18 cellular contexts compared by ENCODE assay signal in genomic region chr17:15957608-15958307, GRCh38. TPM values are rescaled to one million over a fixed set of nuclear protein-coding genes. Genes with fewer than 3 reads are reported as not detected.
DNase-seq lines count a peak whose midpoint lies in the region; ATAC-seq and TF ChIP-seq lines count a peak whose summit lies in the region.
"Had no signal": no experiment of that assay in that cellular context is flagged by ENCODE, and none has a peak within 500 bp of the region (broad histone marks: within the 10 kb centered on the region; RNA-seq: fewer than 3 reads in every experiment).

No MANE protein-coding gene starts in this region.

- H2AFZ ChIP-seq in mesenchymal stem cell (ENCODE audit: low read depth, low read length): no peak overlapping the region

- H3K27me3 Mint-ChIP-seq in activated CD4-positive, alpha-beta T cell treated with anti-CD3 and anti-CD28 coated beads, Interleukin-2, amount 10 ng/mL, durations not matched to agents 24 days and 14 days: peaks cover 55% of the 10 kb centered on the region
- H3K27me3 Mint-ChIP-seq in HFFc6 (ENCODE audit: insufficient read depth): peaks cover 5% of the 10 kb centered on the region
- H3K27me3 Mint-ChIP-seq in activated T-helper 17 cell treated with anti-CD3 and anti-CD28 coated beads, Interleukin-2, amount 50 U/mL, for 72 hours: peaks cover 26% of the 10 kb centered on the region
- H3K27me3 Mint-ChIP-seq in naive thymus-derived CD8-positive, alpha-beta T cell: peaks cover 0 to 5% (median 0%) of the 10 kb centered on the region in 5 donors
- H3K27me3 Mint-ChIP-seq: T-cell had no signal

- H3K9me3 ChIP-seq in mesenchymal stem cell (ENCODE audit: control insufficient read depth, low read length): no peaks in the 10 kb centered on the region
- H3K9me3 ChIP-seq: ascending aorta, gastrocnemius medialis, upper lobe of left lung had no signal

- H3K36me3 ChIP-seq in mesenchymal stem cell (ENCODE audit: control insufficient read depth in 1 of 2, insufficient read depth in 2 of 2, low read depth in 1 of 2, low read length in 2 of 2): no peaks in the 10 kb centered on the region
- H3K36me3 ChIP-seq: ascending aorta, gastrocnemius medialis, upper lobe of left lung had no signal

- H3K9me3 Mint-ChIP-seq in activated CD4-positive, alpha-beta T cell treated with anti-CD3 and anti-CD28 coated beads, Interleukin-2, amount 10 ng/mL, durations not matched to agents 24 days and 14 days: no peaks in the 10 kb centered on the region
- no peaks in the 10 kb centered on the region for H3K9me3 Mint-ChIP-seq in HFFc6
- no peaks in the 10 kb centered on the region for H3K9me3 Mint-ChIP-seq in activated T-helper 17 cell treated with anti-CD3 and anti-CD28 coated beads, Interleukin-2, amount 50 U/mL, for 72 hours
- no peaks in the 10 kb centered on the region for H3K9me3 Mint-ChIP-seq in naive thymus-derived CD8-positive, alpha-beta T cell
- H3K9me3 Mint-ChIP-seq: T-cell had no signal

- H3K4ac ChIP-seq in mesenchymal stem cell (ENCODE audit: low read depth in 1 of 2, low read length in 2 of 2): peak overlapping the region in 1 of 2 experiments; percentile 68

- no peaks in the 10 kb centered on the region for H3K27me3 ChIP-seq in mesenchymal stem cell (ENCODE audit: control insufficient read depth in 1 of 2, insufficient read depth in 1 of 2, low read length in 2 of 2)
- H3K27me3 ChIP-seq: ascending aorta, gastrocnemius medialis, upper lobe of left lung had no signal

- no peak overlapping the region for H3K18ac ChIP-seq in mesenchymal stem cell (ENCODE audit: low read depth in 1 of 2, low read length in 2 of 2)

- peaks cover 17% of the 10 kb centered on the region for H3K4me1 ChIP-seq in mesenchymal stem cell (ENCODE audit: control insufficient read depth, insufficient read depth, low read depth, low read length)
- H3K4me1 ChIP-seq: ascending aorta, gastrocnemius medialis had no signal

- no peak overlapping the region for H2BK12ac ChIP-seq in mesenchymal stem cell (ENCODE audit: low read length in 2 of 2)

- no peak overlapping the region for H2BK120ac ChIP-seq in mesenchymal stem cell (ENCODE audit: low read depth, low read length)

- peaks cover 4% of the 10 kb centered on the region for H3K36me3 Mint-ChIP-seq in activated CD4-positive, alpha-beta T cell treated with anti-CD3 and anti-CD28 coated beads, Interleukin-2, amount 10 ng/mL, durations not matched to agents 24 days and 14 days (ENCODE audit: low read depth)
- peaks cover 16% of the 10 kb centered on the region for H3K36me3 Mint-ChIP-seq in HFFc6 (ENCODE audit: low read depth)
- H3K36me3 Mint-ChIP-seq in activated T-helper 17 cell treated with anti-CD3 and anti-CD28 coated beads, Interleukin-2, amount 50 U/mL, for 72 hours (ENCODE audit: low read depth): no peaks in the 10 kb centered on the region
- no peaks in the 10 kb centered on the region for H3K36me3 Mint-ChIP-seq in naive thymus-derived CD8-positive, alpha-beta T cell
- H3K36me3 Mint-ChIP-seq: T-cell had no signal

- 97% methylated on average over 18 of the region's 19 CpGs for WGBS in mesenchymal stem cell

- TF ChIP-seq CTCF in HFFc6 (IDR thresholded peaks at IDR 0.05): no peak

- H2AK5ac ChIP-seq in mesenchymal stem cell (ENCODE audit: low read length, severe bottlenecking): peak overlapping the region; percentile 59

- POLR2A ChIA-PET in naive thymus-derived CD8-positive, alpha-beta T cell (lab: Charles Lee): no interaction called here

- no peaks in the 10 kb centered on the region for H3K79me1 ChIP-seq in mesenchymal stem cell (replicated peaks; ENCODE audit: low read length, poor library complexity, severe bottlenecking)

- intact Hi-C loops in activated CD4-positive, alpha-beta T cell treated with anti-CD3 and anti-CD28 coated beads, Interleukin-2, amount 10 ng/mL, durations not matched to agents 24 days and 14 days (cut with micrococcal nuclease): loop anchor here (5.0 kb wide), 2 partner anchors 70 to 125 kb away; no protein-coding TSS in a partner anchor

- H3K4me3 Mint-ChIP-seq in activated CD4-positive, alpha-beta T cell treated with anti-CD3 and anti-CD28 coated beads, Interleukin-2, amount 10 ng/mL, durations not matched to agents 24 days and 14 days: peak overlapping the region; percentile 43
- no peak overlapping the region for H3K4me3 Mint-ChIP-seq in HFFc6
- peak overlapping the region; percentile 1 for H3K4me3 Mint-ChIP-seq in activated T-helper 17 cell treated with anti-CD3 and anti-CD28 coated beads, Interleukin-2, amount 50 U/mL, for 72 hours
- no peak overlapping the region for H3K4me3 Mint-ChIP-seq in naive thymus-derived CD8-positive, alpha-beta T cell
- H3K4me3 Mint-ChIP-seq: T-cell had no signal

- H3K27ac ChIP-seq in mesenchymal stem cell (ENCODE audit: low read length, poor library complexity, severe bottlenecking): no peak overlapping the region
- H3K27ac ChIP-seq: ascending aorta, gastrocnemius medialis had no signal

- H3K23ac ChIP-seq in mesenchymal stem cell (ENCODE audit: low read length in 2 of 2): no peak overlapping the region

- H3K9ac ChIP-seq in mesenchymal stem cell (ENCODE audit: low read length): no peak overlapping the region

- peak; percentile 53 for DNase-seq in activated CD4-positive, alpha-beta T cell treated with anti-CD3 and anti-CD28 coated beads, Interleukin-2, amount 10 ng/mL, durations not matched to agents 24 days and 14 days
- no peak for DNase-seq in activated CD4-positive, alpha-beta T cell treated with anti-CD3 and anti-CD28 coated beads for 48 hours
- DNase-seq in HFFc6: no peak
- DNase-seq in mesenchymal stem cell: no peak
- DNase-seq in kidney tubule cell (ENCODE audit: low spot score): no peak
- DNase-seq in naive thymus-derived CD8-positive, alpha-beta T cell: no peak
- no peak for DNase-seq in NCI-H226
- DNase-seq: gastrocnemius medialis; GDM1; NCI-H1092 treated with DMSO at 0.1 percent for 48 hours; NCI-H2171 treated with DMSO at 0.1 percent for 48 hours; NK-92 treated with Interleukin-12 subunit alpha and Interleukin-12 subunit beta, amount 100 ng/mL, for 24 hours; nucleus accumbens; stimulated activated naive CD4-positive, alpha-beta T cell; T-cell had no signal

- peak overlapping the region; percentile 84 for H4K8ac ChIP-seq in mesenchymal stem cell (ENCODE audit: low read length)

- no peak overlapping the region for H3K4me2 ChIP-seq in mesenchymal stem cell (ENCODE audit: low read length, poor library complexity, severe bottlenecking)

- H4K91ac ChIP-seq in mesenchymal stem cell (ENCODE audit: low read length): peak overlapping the region; percentile 94

- no peak overlapping the region for H2BK15ac ChIP-seq in mesenchymal stem cell (ENCODE audit: low read depth, poor library complexity, severe bottlenecking)

- no peak overlapping the region for H3K4me3 ChIP-seq in mesenchymal stem cell (ENCODE audit: insufficient read depth in 1 of 2, low read depth in 1 of 2, low read length in 2 of 2)
- H3K4me3 ChIP-seq: ascending aorta, gastrocnemius medialis, upper lobe of left lung had no signal

- no peak overlapping the region for H2BK5ac ChIP-seq in mesenchymal stem cell (ENCODE audit: low read depth, low read length, poor library complexity, severe bottlenecking)

- H3K4me1 Mint-ChIP-seq in activated CD4-positive, alpha-beta T cell treated with anti-CD3 and anti-CD28 coated beads, Interleukin-2, amount 10 ng/mL, durations not matched to agents 24 days and 14 days: peaks cover 34% of the 10 kb centered on the region
- H3K4me1 Mint-ChIP-seq in HFFc6 (ENCODE audit: low read depth): peaks cover 60% of the 10 kb centered on the region
- peaks cover 38% of the 10 kb centered on the region for H3K4me1 Mint-ChIP-seq in activated T-helper 17 cell treated with anti-CD3 and anti-CD28 coated beads, Interleukin-2, amount 50 U/mL, for 72 hours
- peaks cover 5 to 20% (median 9%) of the 10 kb centered on the region in 4 donors for H3K4me1 Mint-ChIP-seq in naive thymus-derived CD8-positive, alpha-beta T cell

- no peak overlapping the region for H3K14ac ChIP-seq in mesenchymal stem cell (ENCODE audit: low read length in 2 of 2)

- peak overlapping the region; percentile 57 for H3K27ac Mint-ChIP-seq in activated CD4-positive, alpha-beta T cell treated with anti-CD3 and anti-CD28 coated beads, Interleukin-2, amount 10 ng/mL, durations not matched to agents 24 days and 14 days
- H3K27ac Mint-ChIP-seq in HFFc6: peak overlapping the region; percentile 77; the same call in 1 of the 2 replicates
- peak overlapping the region; percentile 77 for H3K27ac Mint-ChIP-seq in activated T-helper 17 cell treated with anti-CD3 and anti-CD28 coated beads, Interleukin-2, amount 50 U/mL, for 72 hours
- H3K27ac Mint-ChIP-seq in naive thymus-derived CD8-positive, alpha-beta T cell: peak overlapping the region in 1 of 10 donors; percentile 31

- ATAC-seq in activated T-helper 17 cell treated with anti-CD3 and anti-CD28 coated beads, Interleukin-2, amount 50 U/mL, for 72 hours (replicated peaks): no peak
- ATAC-seq in naive thymus-derived CD8-positive, alpha-beta T cell: no peak
- ATAC-seq: gastrocnemius medialis, T-cell had no signal

RNA-seq across cellular contexts. Expression of gene ADORA2B, which starts 12.8 kb away (rescaled TPM):
- total RNA-seq in activated CD4-positive, alpha-beta T cell treated with anti-CD3 and anti-CD28 coated beads, Interleukin-2, amount 10 ng/mL, durations not matched to agents 24 days and 14 days: 1.9 and 3.1 TPM in 2 replicates
- total RNA-seq in HFFc6 (2021; fragmentation: NEBNext Ultra II Directional; extraction: Animal tissue kit (Norgen Biotek cat#: 25700)): 1 to 10 TPM in 3 of 6 experiments, under 1 TPM in 3; 0.91 to 1.2 (median 1.0) TPM
- total RNA-seq in activated T-helper 17 cell treated with anti-CD3 and anti-CD28 coated beads, Interleukin-2, amount 50 U/mL, for 72 hours: 1 to 10 TPM in 1 of 2 donors, under 1 TPM in 1; 0.19 to 3.4 TPM
- polyA plus RNA-seq in mesenchymal stem cell (2013, experiment 1 of 2): 23.8 TPM
- polyA plus RNA-seq in mesenchymal stem cell (2013, experiment 2 of 2): 25.7 TPM
- total RNA-seq in naive thymus-derived CD8-positive, alpha-beta T cell: not detected
- polyA plus RNA-seq in naive thymus-derived CD8-positive, alpha-beta T cell: 1 to 10 TPM in 1 of 3 donors, under 1 TPM in 2; 0.23 to 2.2 (median 0.57) TPM
- total RNA-seq: ascending aorta had no signal

RNA-seq across cellular contexts. Expression of gene ZSWIM7, which starts 41.7 kb away (rescaled TPM):
- total RNA-seq in activated CD4-positive, alpha-beta T cell treated with anti-CD3 and anti-CD28 coated beads, Interleukin-2, amount 10 ng/mL, durations not matched to agents 24 days and 14 days: 10.1 and 11.0 TPM in 2 replicates
- 10 to 100 TPM; 11.4 to 17.7 (median 15.5) TPM for total RNA-seq in HFFc6 (2021; fragmentation: NEBNext Ultra II Directional; extraction: Animal tissue kit (Norgen Biotek cat#: 25700))
- 10 to 100 TPM; 10.9 to 14.8 TPM for total RNA-seq in activated T-helper 17 cell treated with anti-CD3 and anti-CD28 coated beads, Interleukin-2, amount 50 U/mL, for 72 hours
- 16.4 TPM for polyA plus RNA-seq in mesenchymal stem cell (2013, experiment 1 of 2)
- polyA plus RNA-seq in mesenchymal stem cell (2013, experiment 2 of 2): 16.5 TPM
- total RNA-seq in naive thymus-derived CD8-positive, alpha-beta T cell: 10 to 100 TPM; 37.3 to 37.6 TPM
- 10 to 100 TPM; 60.9 to 87.3 (median 69.3) TPM for polyA plus RNA-seq in naive thymus-derived CD8-positive, alpha-beta T cell

RNA-seq across cellular contexts. Expression of gene TTC19, which starts 41.9 kb away (rescaled TPM):
- 35.3 and 38.9 TPM in 2 replicates for total RNA-seq in activated CD4-positive, alpha-beta T cell treated with anti-CD3 and anti-CD28 coated beads, Interleukin-2, amount 10 ng/mL, durations not matched to agents 24 days and 14 days
- 10 to 100 TPM; 10.4 to 15.4 (median 12.4) TPM for total RNA-seq in HFFc6 (2021; fragmentation: NEBNext Ultra II Directional; extraction: Animal tissue kit (Norgen Biotek cat#: 25700))
- total RNA-seq in activated T-helper 17 cell treated with anti-CD3 and anti-CD28 coated beads, Interleukin-2, amount 50 U/mL, for 72 hours: 10 to 100 TPM; 22.2 to 28.8 TPM
- polyA plus RNA-seq in mesenchymal stem cell (2013, experiment 1 of 2): 14.5 TPM
- polyA plus RNA-seq in mesenchymal stem cell (2013, experiment 2 of 2): 15.3 TPM
- 10 to 100 TPM; 37.0 to 37.6 TPM for total RNA-seq in naive thymus-derived CD8-positive, alpha-beta T cell
- 10 to 100 TPM; 31.6 to 39.6 (median 35.1) TPM for polyA plus RNA-seq in naive thymus-derived CD8-positive, alpha-beta T cell

Comparison
In these comparisons a context has a peak if more than half of its experiments do, and no peak if none do; other contexts are left out.
1. H3K4me3 Mint-ChIP-seq: peak in activated CD4-positive, alpha-beta T cell treated with anti-CD3 and anti-CD28 coated beads, Interleukin-2, amount 10 ng/mL, durations not matched to agents 24 days and 14 days (single experiment) and activated T-helper 17 cell treated with anti-CD3 and anti-CD28 coated beads, Interleukin-2, amount 50 U/mL, for 72 hours (single experiment); none in HFFc6 (single experiment) and naive thymus-derived CD8-positive, alpha-beta T cell (0 of 10).